Comparison of ENCODE assay signal across 1 cellular context in genomic region chr1:50048791-50049190, GRCh38.
TF ChIP-seq lines count a peak whose summit lies in the region.

No MANE protein-coding gene starts in this region.

TF ChIP-seq in GM23338, 12 proteins besides CTCF, POLR2A, EP300 and RAD21 (continued from another document):
- peak; percentile 34 for TF ChIP-seq EZH2 (IDR thresholded peaks at IDR 0.05; ENCODE audit: low read depth, unreplicated experiment)
